Comparison of ENCODE assay signal across 9 cellular contexts in the genomic region with DNA sequence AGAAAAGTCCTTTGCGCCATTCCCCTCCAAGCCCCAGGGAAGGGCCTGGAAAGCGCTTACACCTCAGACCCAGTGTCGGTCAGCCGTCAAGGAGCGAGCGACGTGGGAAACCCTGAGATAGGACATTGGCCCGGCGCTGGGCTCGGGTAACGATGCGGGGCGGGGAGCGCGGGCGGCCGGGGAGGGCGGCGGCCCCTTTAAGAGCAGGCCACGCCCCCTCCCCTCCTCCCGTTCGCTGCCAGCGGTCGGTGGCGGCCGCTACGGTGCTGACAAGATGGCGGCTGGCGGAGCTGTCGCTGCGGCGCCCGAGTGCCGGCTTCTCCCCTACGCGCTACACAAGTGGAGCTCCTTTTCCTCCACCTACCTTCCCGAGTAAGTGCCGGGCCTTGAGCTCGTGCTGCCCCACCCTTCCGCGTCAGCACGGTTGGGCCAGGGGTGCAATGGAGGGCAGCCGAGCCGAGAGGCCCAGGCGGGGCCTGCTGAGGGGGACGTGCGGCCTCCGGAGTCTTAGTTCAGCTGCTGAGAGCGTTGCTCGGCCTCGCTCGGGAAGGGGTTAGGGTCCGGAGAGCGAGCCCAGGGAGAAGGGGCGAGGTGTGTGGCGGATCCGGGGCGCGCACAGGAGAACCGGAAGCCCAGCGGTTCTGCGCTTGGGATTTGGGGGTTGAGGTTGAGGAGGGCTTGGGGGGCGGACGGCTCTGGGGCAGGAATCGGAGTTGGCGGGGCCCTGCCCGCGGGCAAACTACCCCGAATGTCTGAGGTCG. TPM values are rescaled to one million over a fixed set of nuclear protein-coding genes. Genes with fewer than 3 reads are reported as not detected.
DNase-seq lines count a peak whose midpoint lies in the region; ATAC-seq, FAIRE-seq and TF ChIP-seq lines count a peak whose summit lies in the region.
"Had no signal": no experiment of that assay in that cellular context is flagged by ENCODE, and none has a peak within 500 bp of the region (broad histone marks: within the 10 kb centered on the region; RNA-seq: fewer than 3 reads in every experiment).

Gene MKLN1, plus strand, starts transcription at position 251 of the 761 bp plus-strand sequence. Its CDS starts 24 bp downstream, at position 275.

- intact Hi-C loops in kidney (cut with DNase I) = no loop called here

- peak within 1 kb of the TSS; percentile 100 for H3K4me3 Mint-ChIP-seq in central memory CD8-positive, alpha-beta T cell

- DNase-seq in AG08396 (ENCODE audit: low spot score) = peak; percentile 94
- DNase-seq in NCI-H226 = peak; percentile 70
- peak; percentile 80 for DNase-seq in central memory CD8-positive, alpha-beta T cell (ENCODE audit: low spot score in 2 of 2)
- DNase-seq in kidney = peak; percentile 97
- DNase-seq in stimulated activated CD4-positive, alpha-beta T cell treated with anti-CD3 and anti-CD28 coated beads, Interleukin-15, amount 100 ng/mL, for 1 hour (ENCODE audit: low read depth in 1 of 2, low spot score in 1 of 2) = peak; percentile 75 to 85

- no peak for TF ChIP-seq CTCF in kidney (IDR thresholded peaks at IDR 0.05; ENCODE audit: borderline replicate concordance, extremely low read depth, insufficient read depth)

- peaks cover 68% of the 10 kb centered on the region for H3K4me1 Mint-ChIP-seq in central memory CD8-positive, alpha-beta T cell

- peaks cover 18 to 24% of the 10 kb centered on the region in 2 donors for H3K4me1 ChIP-seq in kidney (ENCODE audit: control insufficient read depth in 1 of 2, insufficient read depth in 1 of 2, low read depth in 1 of 2, low read length in 2 of 2)

- peak within 1 kb of the TSS; percentile 99 for H3K27ac Mint-ChIP-seq in central memory CD8-positive, alpha-beta T cell (ENCODE audit: low read depth)

- H3K36me3 ChIP-seq in kidney (ENCODE audit: control insufficient read depth in 1 of 2, insufficient read depth in 2 of 2, low read length in 2 of 2) = peaks cover 0 to 4% of the 10 kb centered on the region in 2 donors

- peak within 1 kb of the TSS; percentile 98 to 99 for H3K27ac ChIP-seq in kidney (ENCODE audit: low read depth in 2 of 2, low read length in 2 of 2)

- H3K36me3 Mint-ChIP-seq in central memory CD8-positive, alpha-beta T cell (ENCODE audit: insufficient read depth) = peaks cover 9% of the 10 kb centered on the region

- peak within 1 kb of the TSS; percentile 76 to 89 for H3K4me3 ChIP-seq in kidney (ENCODE audit: low read length in 2 of 2)

- no peaks in the 10 kb centered on the region for H3K9me3 Mint-ChIP-seq in central memory CD8-positive, alpha-beta T cell

- H3K9me3 ChIP-seq in kidney (ENCODE audit: control insufficient read depth in 1 of 2, low read length in 2 of 2) = no peaks in the 10 kb centered on the region

- no peaks in the 10 kb centered on the region for H3K27me3 Mint-ChIP-seq in central memory CD8-positive, alpha-beta T cell

- FAIRE-seq in kidney (lab: Jason Lieb, UNC) = no peak
- FAIRE-seq: TTC549 had no signal

- ATAC-seq in GM18907 (IDR thresholded peaks at IDR 0.05; ENCODE audit: unreplicated experiment) (peak; percentile 84), HG03139 (IDR thresholded peaks at IDR 0.05; ENCODE audit: unreplicated experiment) (peak; percentile 79)
- peak; percentile 95 to 96 for ATAC-seq in activated CD4-positive, CD25-positive, alpha-beta regulatory T cell treated with anti-CD3 and anti-CD28 coated beads, Interleukin-2, amount 50 U/mL, for 24 hours
- peak; percentile 95 for ATAC-seq in central memory CD8-positive, alpha-beta T cell (replicated peaks; ENCODE audit: extremely low read depth, poor library complexity, severe bottlenecking)

- peak within 1 kb of the TSS; percentile 89 to 96 for H3K9ac ChIP-seq in kidney (ENCODE audit: low read length in 2 of 2)

RNA-seq across cellular contexts. Expression of gene MKLN1, which starts in this region (rescaled TPM):
- total RNA-seq in kidney = 77.0 TPM
- polyA plus RNA-seq in kidney (ENCODE audit: insufficient read depth, low read depth, low replicate concordance) = 24.4 TPM

Comparison
In these comparisons a context has a peak if more than half of its experiments do, and no peak if none do; other contexts are left out.
1. Peak in every context shown above with its lines: DNase-seq, ATAC-seq, H3K4me3 ChIP-seq and H3K27ac ChIP-seq.